19 cellular contexts compared by ENCODE assay signal in the genomic region with DNA sequence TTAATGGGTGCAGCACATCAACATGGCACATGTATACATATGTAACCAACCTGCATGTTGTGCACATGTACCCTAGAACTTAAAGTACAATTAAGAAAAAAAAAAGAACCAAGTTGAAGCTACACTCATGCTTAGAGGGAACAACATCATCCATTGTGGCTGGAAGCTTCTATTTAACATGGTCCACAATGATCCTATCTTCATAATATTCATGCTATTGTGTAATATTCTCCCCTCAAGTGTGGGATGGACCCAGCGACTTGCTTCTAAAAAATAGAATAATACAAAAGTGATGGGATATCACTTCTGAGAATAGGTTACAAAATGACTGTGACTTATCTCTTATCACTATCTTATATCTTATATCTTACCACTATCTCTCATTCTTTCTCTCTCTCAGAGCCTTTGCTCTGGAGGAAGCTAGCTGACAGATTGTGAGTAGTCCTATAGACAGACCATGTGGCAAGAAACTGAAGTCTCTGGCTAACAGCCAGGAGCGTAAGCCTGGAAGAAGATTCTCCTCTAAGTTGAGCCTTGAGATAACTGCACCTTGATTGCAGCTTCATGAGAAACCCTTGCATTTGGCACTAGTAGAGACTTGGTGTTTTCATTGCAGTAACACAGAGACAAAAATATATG.
"Had no signal": no experiment of that assay in that cellular context is flagged by ENCODE, and none has a peak within 500 bp of the region (broad histone marks: within the 10 kb centered on the region; RNA-seq: fewer than 3 reads in every experiment).

No MANE protein-coding gene starts in this region.

- ATAC-seq: activated CD4-positive, alpha-beta T cell treated with anti-CD3 and anti-CD28 coated beads for 36 hours; esophagus mucosa; foreskin keratinocyte; heart left ventricle; naive thymus-derived CD4-positive, alpha-beta T cell; psoas muscle; stimulated activated naive B cell treated with anti-CD40 and anti-IgM and Interleukin-4, amounts not matched to agents 10 μg/mL and 1 μg/mL and 100 μg/mL, for 72 hours had no signal

- DNase-seq: activated CD4-positive, alpha-beta T cell treated with anti-CD3 and anti-CD28 coated beads for 36 hours; activated CD4-positive, alpha-beta T cell treated with anti-CD3 and anti-CD28 coated beads, Interleukin-2, amount 50 U/mL, for 4 hours; activated CD4-positive, CD25-positive, alpha-beta regulatory T cell; activated gamma-delta T cell; activated naive CD4-positive, alpha-beta T cell treated with anti-CD3 and anti-CD28 coated beads, Interleukin-2, amount 10 ng/mL, durations not matched to agents 7 days and 5 days; activated naive CD8-positive, alpha-beta T cell treated with anti-CD3 and anti-CD28 coated beads, Interleukin-2, amount 10 ng/mL, durations not matched to agents 7 days and 5 days; activated T-cell treated with anti-CD3 and anti-CD28 coated beads for 4 hours; central memory CD4-positive, alpha-beta T cell; endodermal cell; foreskin keratinocyte; heart left ventricle; hypothalamus; midbrain; naive thymus-derived CD4-positive, alpha-beta T cell; psoas muscle; stimulated activated CD4-positive, alpha-beta T cell treated with anti-CD3 and anti-CD28 coated beads, Interleukin-1b, Interleukin-23, amount 100 ng/mL, for 48 hours; stimulated activated naive B cell treated with anti-CD40 and anti-IgM and Interleukin-4, amounts not matched to agents 10 μg/mL and 1 μg/mL and 100 μg/mL, for 72 hours; T-helper 1 cell had no signal
